Comparison of ENCODE assay signal across 20 cellular contexts in the genomic region with DNA sequence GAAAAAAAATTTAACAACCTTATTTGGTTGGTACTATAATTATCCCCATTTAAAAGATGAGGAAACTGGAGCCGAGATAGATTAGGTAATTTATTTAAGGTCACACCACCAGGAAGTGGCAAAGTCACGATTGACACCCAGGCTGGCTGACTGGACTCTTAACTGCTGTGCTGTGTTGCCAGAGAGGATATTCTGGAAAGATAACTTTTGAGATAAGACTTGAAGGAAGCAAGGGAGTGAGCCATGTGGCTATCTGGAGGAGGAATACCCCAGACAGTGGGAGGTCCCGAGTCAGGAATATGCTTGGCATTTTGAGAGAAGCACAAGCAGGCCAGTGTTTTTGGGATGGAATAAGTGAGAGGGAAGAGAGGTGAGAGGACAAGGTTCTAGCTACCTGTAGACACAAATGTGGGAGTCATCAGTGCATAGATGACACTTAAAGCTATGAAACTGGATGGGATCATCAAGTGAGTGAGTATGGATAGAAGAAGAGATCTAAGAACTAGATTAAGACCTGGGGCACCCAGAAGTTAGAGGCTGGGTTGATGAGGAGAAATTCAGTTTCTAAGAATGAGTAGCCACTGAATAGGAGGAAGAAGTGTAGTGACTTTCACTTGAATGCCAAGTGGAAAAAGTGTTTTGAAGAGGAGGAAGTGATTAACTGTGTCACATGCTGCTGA. TPM values are rescaled to one million over a fixed set of nuclear protein-coding genes. Genes with fewer than 3 reads are reported as not detected.
"Had no signal": no experiment of that assay in that cellular context is flagged by ENCODE, and none has a peak within 500 bp of the region (broad histone marks: within the 10 kb centered on the region; RNA-seq: fewer than 3 reads in every experiment).

No MANE protein-coding gene starts in this region.

- DNase-seq: activated CD4-positive, alpha-beta T cell treated with anti-CD3 and anti-CD28 coated beads, Interleukin-2, amount 50 U/mL, for 1 hour; activated effector memory CD4-positive, alpha-beta T cell treated with Interleukin-2 at 50 U/mL for 16 hours; activated T-cell treated with anti-CD3 and anti-CD28 coated beads for 4 hours; anterior cingulate cortex; brain microvascular endothelial cell; heart left ventricle; immature natural killer cell; nephron progenitor cell; SK-N-SH; stimulated activated CD4-positive, alpha-beta T cell treated with anti-CD3 and anti-CD28 coated beads, Interleukin-4, amount 100 ng/mL, for 24 hours; stimulated activated naive CD4-positive, alpha-beta T cell treated with Interleukin-2 at 50 U/mL for 16 hours had no signal

- ATAC-seq: activated CD4-positive, CD25-positive, alpha-beta regulatory T cell treated with anti-CD3 and anti-CD28 coated beads, Interleukin-2, amount 50 U/mL, for 24 hours; heart left ventricle had no signal

- H3K4me3 Mint-ChIP-seq: activated naive CD4-positive, alpha-beta T cell treated with anti-CD3 and anti-CD28 coated beads, Interleukin-2, amount 50 U/mL, for 24 hours; immature natural killer cell; nephron progenitor cell; type B pancreatic cell had no signal

- H3K27ac ChIP-seq: brain microvascular endothelial cell, epithelial cell of prostate, heart left ventricle, right atrium auricular region, suprapubic skin had no signal

- H3K36me3 Mint-ChIP-seq: activated naive CD4-positive, alpha-beta T cell treated with anti-CD3 and anti-CD28 coated beads, Interleukin-2, amount 50 U/mL, for 24 hours; immature natural killer cell; type B pancreatic cell had no signal

- H3K9me3 Mint-ChIP-seq: activated naive CD4-positive, alpha-beta T cell treated with anti-CD3 and anti-CD28 coated beads, Interleukin-2, amount 50 U/mL, for 24 hours; immature natural killer cell; type B pancreatic cell had no signal

- H3K27ac Mint-ChIP-seq: activated naive CD4-positive, alpha-beta T cell treated with anti-CD3 and anti-CD28 coated beads, Interleukin-2, amount 50 U/mL, for 24 hours; immature natural killer cell; nephron progenitor cell; progenitor cell of endocrine pancreas; type B pancreatic cell had no signal

- H3K4me3 ChIP-seq: heart left ventricle, right atrium auricular region, suprapubic skin had no signal

- H3K27me3 Mint-ChIP-seq: progenitor cell of endocrine pancreas, type B pancreatic cell had no signal

- H3K4me1 Mint-ChIP-seq: immature natural killer cell had no signal

RNA-seq across cellular contexts. Expression of gene PDE8B, which starts 25.5 kb away (rescaled TPM):
- total RNA-seq: activated CD8-positive, alpha-beta memory T cell treated with anti-CD3 and anti-CD28 coated beads for 36 hours; T-helper 1 cell treated with Interleukin-12 subunit alpha and Interleukin-12 subunit beta and Interleukin-4 antibody, amounts not matched to agents 30 ng/mL and 1 ng/mL, for 36 hours had no signal
